ENCODE assay signal across 8 cellular contexts in the genomic region with DNA sequence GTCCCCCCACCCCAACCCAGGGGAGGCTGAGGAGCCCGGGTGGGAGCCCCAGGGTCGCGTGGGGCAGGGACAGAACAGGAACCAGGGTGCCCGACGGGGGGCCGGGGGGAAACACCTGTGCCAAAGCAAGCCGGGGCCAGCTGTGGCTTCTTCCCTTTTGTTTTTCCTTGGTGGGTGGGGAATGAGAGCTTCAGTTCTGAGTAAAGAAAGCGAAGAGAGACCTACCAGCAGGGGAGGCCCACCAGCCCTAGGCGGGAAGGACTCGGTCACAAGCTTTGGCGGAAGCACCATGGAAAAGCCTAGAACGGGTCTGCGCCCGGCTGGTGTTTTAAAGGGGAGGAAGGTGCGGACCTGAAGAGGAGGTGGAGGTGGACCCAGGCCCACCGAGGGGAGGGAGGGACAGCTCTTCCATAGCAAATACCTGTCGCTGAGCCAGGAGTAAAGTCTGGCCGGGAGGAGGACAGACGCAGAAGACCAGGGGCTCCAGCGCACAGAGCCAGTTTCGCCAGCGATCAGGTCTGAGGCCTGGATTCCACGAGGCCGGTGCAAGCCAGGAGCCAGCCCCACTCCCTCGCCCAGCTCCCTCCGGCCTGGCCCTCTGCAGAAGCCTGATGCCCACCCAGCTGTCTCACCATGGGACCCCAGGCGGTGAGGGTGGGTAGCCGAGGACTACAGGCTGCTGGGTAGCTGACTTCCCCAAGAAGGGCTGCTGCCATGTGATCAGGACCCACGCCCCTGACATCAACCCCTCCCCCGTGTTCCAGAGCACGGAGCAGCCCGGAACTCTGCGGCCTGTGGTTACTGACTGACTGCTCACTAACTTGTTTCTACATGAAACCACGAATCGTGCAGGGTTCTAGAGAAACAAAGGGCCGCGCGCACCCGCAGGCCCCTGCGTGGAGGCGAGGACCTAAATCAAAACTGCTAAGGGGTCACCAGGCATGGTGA. TPM values are rescaled to one million over a fixed set of nuclear protein-coding genes. Genes with fewer than 3 reads are reported as not detected.
DNase-seq lines count a peak whose midpoint lies in the region; ATAC-seq and TF ChIP-seq lines count a peak whose summit lies in the region.

No MANE protein-coding gene starts in this region.

- H3K36me3 ChIP-seq in RWPE2 (ENCODE audit: low read depth) (peaks cover 36% of the 10 kb centered on the region), heart right ventricle (peaks cover 0 to 44% (median 0%) of the 10 kb centered on the region in 9 donors), sigmoid colon (peaks cover 0 to 16% (median 0%) of the 10 kb centered on the region in 4 donors)

- H3K4me3 ChIP-seq in RWPE2 (ENCODE audit: severe bottlenecking) (peak overlapping the region; percentile 98), heart right ventricle (peak overlapping the region in 9 of 10 donors; percentile 69 to 100 (median 99)), sigmoid colon (peak overlapping the region; percentile 66 to 95 (median 88))

- TF ChIP-seq CTCF in RWPE2 (IDR thresholded peaks at IDR 0.05; ENCODE audit: poor library complexity, severe bottlenecking) (no peak), heart right ventricle (IDR thresholded peaks at IDR 0.05) (peak in 4 of 9 donors; percentile 28 to 48 (median 44)), sigmoid colon (IDR thresholded peaks at IDR 0.05) (no peak)

- H3K9me3 ChIP-seq in RWPE2 (ENCODE audit: severe bottlenecking) (no peaks in the 10 kb centered on the region), heart right ventricle (no peaks in the 10 kb centered on the region), sigmoid colon (no peaks in the 10 kb centered on the region)

- H3K36me3 Mint-ChIP-seq in activated naive CD4-positive, alpha-beta T cell treated with anti-CD3 and anti-CD28 coated beads for 36 hours (ENCODE audit: low read depth), result peaks cover 39% of the 10 kb centered on the region

- CTCF ChIA-PET in activated naive CD4-positive, alpha-beta T cell treated with anti-CD3 and anti-CD28 coated beads for 36 hours (lab: Charles Lee), result interaction anchor here (0.6 to 1.5 kb wide), 5 partner anchors 10 to 291 kb away, joined by 3 to 4 read pairs (median 3); no protein-coding TSS in a partner anchor

- no peak for TF ChIP-seq EP300 in sigmoid colon (IDR thresholded peaks at IDR 0.05)

- H3K4me1 ChIP-seq in RWPE2 (ENCODE audit: insufficient read depth, poor library complexity, severe bottlenecking) (peaks cover 58% of the 10 kb centered on the region), heart right ventricle (peaks cover 30 to 93% (median 89%) of the 10 kb centered on the region in 9 donors), sigmoid colon (peaks cover 0 to 91% (median 83%) of the 10 kb centered on the region in 4 donors)

- peaks cover 76% of the 10 kb centered on the region for H3K4me1 Mint-ChIP-seq in activated naive CD4-positive, alpha-beta T cell treated with anti-CD3 and anti-CD28 coated beads for 36 hours (ENCODE audit: low read depth)

- no peaks in the 10 kb centered on the region for H3K9me3 Mint-ChIP-seq in activated naive CD4-positive, alpha-beta T cell treated with anti-CD3 and anti-CD28 coated beads for 36 hours

- peak overlapping the region; percentile 98 for H3K4me3 Mint-ChIP-seq in activated naive CD4-positive, alpha-beta T cell treated with anti-CD3 and anti-CD28 coated beads for 36 hours

- 39 to 50% methylated on average over 41 of the region's 41 CpGs for WGBS in heart right ventricle, 2 donors
- WGBS in sigmoid colon, 2 donors, result 35 to 64% methylated on average over 41 of the region's 41 CpGs

- peak; percentile 88 for DNase-seq in RWPE2 (ENCODE audit: low spot score)
- peak; percentile 91 for DNase-seq in activated naive CD4-positive, alpha-beta T cell treated with anti-CD3 and anti-CD28 coated beads for 36 hours
- peak; percentile 71 for DNase-seq in heart right ventricle
- peak; percentile 82 for DNase-seq in sigmoid colon
- no peak for DNase-seq in NCI-H510A (lab: John Stamatoyannopoulos, UW)
- no peak for DNase-seq in NCI-H1092 (lab: John Stamatoyannopoulos, UW)

- H3K27me3 ChIP-seq in RWPE2 (ENCODE audit: insufficient read depth, poor library complexity, severe bottlenecking), result no peaks in the 10 kb centered on the region
- H3K27me3 ChIP-seq in heart right ventricle, result no peaks in the 10 kb centered on the region
- H3K27me3 ChIP-seq in sigmoid colon, result no peaks in the 10 kb centered on the region

- intact Hi-C loops in activated naive CD4-positive, alpha-beta T cell treated with anti-CD3 and anti-CD28 coated beads for 36 hours (cut with micrococcal nuclease), result loop anchor here (1.0 to 10.0 kb wide), 4 partner anchors 29 to 1069 kb away; a partner anchor contains a TSS
- intact Hi-C loops in heart right ventricle (cut with DNase I), result loop anchor here in 5 of 10 donors (2.0 to 10.0 kb wide), 7 partner anchors 21 to 381 kb away; a partner anchor contains a TSS
- intact Hi-C loops in sigmoid colon (cut with DNase I), result loop anchor here (5.0 to 10.0 kb wide), 3 partner anchors 59 to 1249 kb away; a partner anchor contains a TSS

- no peak for TF ChIP-seq POLR2A in sigmoid colon (IDR thresholded peaks at IDR 0.05)

- H3K27me3 Mint-ChIP-seq in activated naive CD4-positive, alpha-beta T cell treated with anti-CD3 and anti-CD28 coated beads for 36 hours (ENCODE audit: low read depth), result no peaks in the 10 kb centered on the region

- peak overlapping the region; percentile 90 for H3K27ac ChIP-seq in RWPE2 (ENCODE audit: poor library complexity, severe bottlenecking)
- peak overlapping the region; percentile 98 to 100 (median 99) for H3K27ac ChIP-seq in heart right ventricle
- H3K27ac ChIP-seq in sigmoid colon, result peak overlapping the region; percentile 97 to 99 (median 98)

- peak overlapping the region; percentile 99 for H3K27ac Mint-ChIP-seq in activated naive CD4-positive, alpha-beta T cell treated with anti-CD3 and anti-CD28 coated beads for 36 hours

- ATAC-seq in GM18520 (IDR thresholded peaks at IDR 0.05; ENCODE audit: unreplicated experiment) (peak; percentile 51), HG02970 (IDR thresholded peaks at IDR 0.05; ENCODE audit: low FRiP score, unreplicated experiment) (peak; percentile 52), RWPE2 (ENCODE audit: low read depth) (peak; percentile 37), heart right ventricle (peak; percentile 32 to 65 (median 49))

RNA-seq across cellular contexts. Expression of a gene that starts 0.8 kb away (rescaled TPM):
- 10 to 100 TPM; 70.0 to 75.2 TPM for total RNA-seq in activated naive CD4-positive, alpha-beta T cell treated with anti-CD3 and anti-CD28 coated beads for 36 hours
- total RNA-seq in heart right ventricle, result 100 to 1,000 TPM in 2 of 10 donors, 10 to 100 TPM in 8; 50.1 to 118 (median 59.7) TPM
- 100 to 1,000 TPM in 1 of 2 donors, 10 to 100 TPM in 1; 71.7 to 127 TPM for polyA plus RNA-seq in heart right ventricle
- total RNA-seq in sigmoid colon, result 100 to 1,000 TPM in 3 of 4 donors, 10 to 100 TPM in 1; 94.5 to 149 (median 121) TPM
- 100 to 1,000 TPM in 1 of 3 donors, 10 to 100 TPM in 2; 41.4 to 134 (median 71.2) TPM for polyA plus RNA-seq in sigmoid colon

RNA-seq across cellular contexts. Expression of a gene that starts 57.6 kb away (rescaled TPM):
- total RNA-seq in activated naive CD4-positive, alpha-beta T cell treated with anti-CD3 and anti-CD28 coated beads for 36 hours, result 10 to 100 TPM; 21.5 to 23.6 TPM
- total RNA-seq in heart right ventricle (10 to 100 TPM; 11.3 to 17.6 (median 13.6) TPM), sigmoid colon (10 to 100 TPM; 18.7 to 34.6 (median 27.3) TPM)
- polyA plus RNA-seq in heart right ventricle (10 to 100 TPM in 1 of 2 donors, 1 to 10 TPM in 1; 6.4 to 24.9 TPM), sigmoid colon (10 to 100 TPM; 12.9 to 23.7 (median 16.2) TPM)

Comparison
In these comparisons a context has a peak if more than half of its experiments do, and no peak if none do; other contexts are left out.
1. DNase-seq: peak in RWPE2 (single experiment), activated naive CD4-positive, alpha-beta T cell treated with anti-CD3 and anti-CD28 coated beads for 36 hours (single experiment), heart right ventricle (2 of 2) and sigmoid colon (single experiment); none in NCI-H510A (single experiment) and NCI-H1092 (single experiment).
2. Peak in every context shown above with its lines, with median percentiles within 50 percentile points of each other: ATAC-seq, H3K27ac ChIP-seq and H3K4me3 ChIP-seq.